Comparison of ENCODE assay signal across 29 cellular contexts in the genomic region with DNA sequence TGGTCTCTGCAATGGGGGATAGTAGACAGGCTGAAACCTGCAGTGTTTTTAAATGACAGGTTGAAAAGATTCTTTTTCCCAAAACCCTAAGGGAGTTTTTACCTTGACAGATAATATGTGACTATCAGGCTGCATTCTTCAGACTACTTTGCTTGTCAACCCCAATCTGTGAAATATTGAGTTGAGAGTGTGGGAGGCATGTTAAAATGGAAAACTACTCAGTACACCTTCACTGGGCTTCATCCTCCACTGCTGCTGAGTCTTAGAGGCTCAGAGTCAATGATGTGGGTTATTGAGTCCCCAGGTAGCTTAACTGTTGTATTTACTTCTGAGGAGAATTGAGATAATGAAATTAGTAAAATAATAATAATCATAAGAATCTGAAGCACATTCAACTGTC.
"Had no signal": no experiment of that assay in that cellular context is flagged by ENCODE, and none has a peak within 500 bp of the region (broad histone marks: within the 10 kb centered on the region; RNA-seq: fewer than 3 reads in every experiment).

No MANE protein-coding gene starts in this region.

- H3K36me3 ChIP-seq: brain microvascular endothelial cell, breast epithelium, WERI-Rb-1 had no signal

- H3K9me3 ChIP-seq: body of pancreas, breast epithelium had no signal

- H3K27me3 ChIP-seq: body of pancreas, brain microvascular endothelial cell, breast epithelium had no signal

- H3K4me3 ChIP-seq: body of pancreas, breast epithelium had no signal

- H3K4me1 ChIP-seq: body of pancreas, breast epithelium had no signal

- H3K27ac ChIP-seq: body of pancreas, brain microvascular endothelial cell, breast epithelium, WERI-Rb-1 had no signal

- DNase-seq: activated CD4-positive, alpha-beta memory T cell treated with anti-CD3 and anti-CD28 coated beads for 36 hours; activated CD4-positive, alpha-beta T cell treated with anti-CD3 and anti-CD28 coated beads for 1 hour; activated CD4-positive, alpha-beta T cell treated with anti-CD3 and anti-CD28 coated beads for 36 hours; activated CD4-positive, alpha-beta T cell treated with anti-CD3 and anti-CD28 coated beads, Interleukin-2, amount 10 ng/mL, durations not matched to agents 24 days and 14 days; activated CD4-positive, alpha-beta T cell treated with anti-CD3 and anti-CD28 coated beads, Interleukin-2, amount 50 U/mL, for 1 hour; activated CD4-positive, alpha-beta T cell treated with anti-CD3 and anti-CD28 coated beads, Interleukin-2, amount 50 U/mL, for 4 hours; activated CD4-positive, CD25-positive, alpha-beta regulatory T cell; activated CD8-positive, alpha-beta memory T cell treated with anti-CD3 and anti-CD28 coated beads, Interleukin-2, amount 50 U/mL, for 4 hours; activated CD8-positive, alpha-beta T cell treated with anti-CD3 and anti-CD28 coated beads for 36 hours; activated effector memory CD4-positive, alpha-beta T cell treated with anti-CD3 and anti-CD28 coated beads, Interleukin-2, amount 50 U/mL, for 16 hours; activated gamma-delta T cell treated with Interleukin-2 at 50 U/mL for 16 hours; activated naive CD4-positive, alpha-beta T cell treated with anti-CD3 and anti-CD28 coated beads, Interleukin-2, amount 10 ng/mL, durations not matched to agents 7 days and 5 days; activated naive CD4-positive, alpha-beta T cell treated with Interleukin-2 at 50 U/mL for 16 hours; activated naive CD8-positive, alpha-beta T cell treated with anti-CD3 and anti-CD28 coated beads, Interleukin-2, amount 10 ng/mL, durations not matched to agents 7 days and 5 days; activated naive CD8-positive, alpha-beta T cell treated with anti-CD3 and anti-CD28 coated beads, Interleukin-2, amount 50 U/mL, for 24 hours; activated T-cell treated with anti-CD3 and anti-CD28 coated beads for 4 hours; activated T-cell treated with anti-CD3 and anti-CD28 coated beads, Interleukin-2, amount 50 U/mL, for 1 hour; activated T-cell treated with anti-CD3 and anti-CD28 coated beads, Interleukin-2, amount 50 U/mL, for 4 hours; activated T-cell treated with anti-CD3 and anti-CD28 coated beads, Interleukin-2, amount 50 U/mL, for 72 hours; amygdala; aorta; body of pancreas; brain microvascular endothelial cell; cerebellar nuclear complex; T-helper 1 cell; T-helper 2 cell; T-helper 9 cell; WERI-Rb-1 had no signal
